Comparison of ENCODE assay signal across 10 cellular contexts in genomic region chr14:68633131-68633991, GRCh38.
DNase-seq lines count a peak whose midpoint lies in the region; ATAC-seq, FAIRE-seq and TF ChIP-seq lines count a peak whose summit lies in the region.
"Had no signal": no experiment of that assay in that cellular context is flagged by ENCODE, and none has a peak within 500 bp of the region (broad histone marks: within the 10 kb centered on the region; RNA-seq: fewer than 3 reads in every experiment).

No MANE protein-coding gene starts in this region.

- DNase-seq in HepG2 (ENCODE audit: low spot score) (no peak), right lobe of liver (no peak), fibroblast of lung (ENCODE audit: low read depth in 2 of 2) (peak; percentile 20 to 57), nephron progenitor cell (no peak), uterus (peak in 1 of 2 donors; percentile 63)
- no peak for DNase-seq in activated naive CD4-positive, alpha-beta T cell treated with anti-CD3 and anti-CD28 coated beads, Interleukin-2, amount 50 U/mL, for 72 hours (ENCODE audit: low spot score in 2 of 2)
- DNase-seq in central memory CD4-positive, alpha-beta T cell: no peak
- DNase-seq: ACHN had no signal

- FAIRE-seq in HepG2 (lab: Jason Lieb, UNC): no peak

- TF ChIP-seq CTCF in HepG2 (CRISPR knock-in tag; IDR thresholded peaks at IDR 0.05) (no peak), right lobe of liver (IDR thresholded peaks at IDR 0.05) (no peak), fibroblast of lung (conservative IDR thresholded peaks at IDR 0.05 in 1 of 2, IDR thresholded peaks at IDR 0.05 in 1 of 2; ENCODE audit: low read depth in 1 of 2, low read length in 2 of 2) (no peak), nephron progenitor cell (IDR thresholded peaks at IDR 0.05) (no peak), uterus (IDR thresholded peaks at IDR 0.05) (no peak)

- peak overlapping the region; percentile 95 for H3K27ac Mint-ChIP-seq in nephron progenitor cell
- no peak overlapping the region for H3K27ac Mint-ChIP-seq in activated naive CD4-positive, alpha-beta T cell treated with anti-CD3 and anti-CD28 coated beads, Interleukin-2, amount 50 U/mL, for 72 hours

- H3K36me3 ChIP-seq in HepG2 (replicated peaks in 1 of 2; ENCODE audit: control insufficient read depth in 1 of 2, insufficient read depth in 2 of 2, low read length in 2 of 2) (no peaks in the 10 kb centered on the region), right lobe of liver (no peaks in the 10 kb centered on the region), fibroblast of lung (ENCODE audit: control insufficient read depth, insufficient read depth, low read length) (no peaks in the 10 kb centered on the region), uterus (no peaks in the 10 kb centered on the region)

- no peaks in the 10 kb centered on the region for H4K20me1 ChIP-seq in HepG2 (ENCODE audit: insufficient read depth, low read length)
- no peaks in the 10 kb centered on the region for H4K20me1 ChIP-seq in fibroblast of lung (ENCODE audit: control insufficient read depth, extremely low read depth, insufficient read depth, low read length)

- intact Hi-C loops in HepG2 (cut with micrococcal nuclease; ENCODE audit: unreplicated experiment) (no loop called here), right lobe of liver (cut with DNase I) (no loop called here), uterus (cut with DNase I; ENCODE audit: low total_unique reads) (no loop called here)

- TF ChIP-seq POLR2A in HepG2 (IDR thresholded peaks at IDR 0.05; ENCODE audit: insufficient read depth in 1 of 2, low read depth in 2 of 2, low read length in 2 of 2) (no peak), right lobe of liver (IDR thresholded peaks at IDR 0.05) (no peak), uterus (IDR thresholded peaks at IDR 0.05) (no peak)

- no peak overlapping the region for H3K9ac ChIP-seq in HepG2 (ENCODE audit: insufficient read depth, low read depth, low read length)
- H3K9ac ChIP-seq in fibroblast of lung (ENCODE audit: insufficient read depth, low read length): no peak overlapping the region

- H3K36me3 Mint-ChIP-seq in nephron progenitor cell (ENCODE audit: low read depth): no peaks in the 10 kb centered on the region
- no peaks in the 10 kb centered on the region for H3K36me3 Mint-ChIP-seq in activated naive CD4-positive, alpha-beta T cell treated with anti-CD3 and anti-CD28 coated beads, Interleukin-2, amount 50 U/mL, for 72 hours

- no peaks in the 10 kb centered on the region for H3K9me3 Mint-ChIP-seq in nephron progenitor cell
- no peaks in the 10 kb centered on the region for H3K9me3 Mint-ChIP-seq in activated naive CD4-positive, alpha-beta T cell treated with anti-CD3 and anti-CD28 coated beads, Interleukin-2, amount 50 U/mL, for 72 hours

- H3K27me3 ChIP-seq in HepG2 (ENCODE audit: control insufficient read depth in 1 of 2, insufficient read depth in 2 of 2, low read length in 2 of 2) (no peaks in the 10 kb centered on the region), right lobe of liver (no peaks in the 10 kb centered on the region), fibroblast of lung (ENCODE audit: control insufficient read depth, insufficient read depth, low read length) (no peaks in the 10 kb centered on the region), uterus (no peaks in the 10 kb centered on the region)

- no peak for TF ChIP-seq RAD21 in HepG2 (CRISPR knock-in tag; IDR thresholded peaks at IDR 0.05)

- no peaks in the 10 kb centered on the region for H3K27me3 Mint-ChIP-seq in nephron progenitor cell (ENCODE audit: low read depth, poor library complexity)

- ATAC-seq in HepG2 (0 out of 3 replicates have a peak, but pooled peaks have one; percentile 14), right lobe of liver (no peak), GM21717 (IDR thresholded peaks at IDR 0.05; ENCODE audit: unreplicated experiment) (no peak)
- ATAC-seq in activated naive CD4-positive, alpha-beta T cell treated with anti-CD3 and anti-CD28 coated beads, Interleukin-2, amount 50 U/mL, for 72 hours: no peak

- BruUV-seq in HepG2 (replicated peaks; lab: Mats Ljungman, UMichigan): no TSS peak

- H3K4me1 Mint-ChIP-seq in nephron progenitor cell: peaks cover 40% of the 10 kb centered on the region

- no peaks in the 10 kb centered on the region for H3K9me3 ChIP-seq in HepG2 (ENCODE audit: low read length)
- H3K9me3 ChIP-seq in right lobe of liver: no peaks in the 10 kb centered on the region
- H3K9me3 ChIP-seq in fibroblast of lung (ENCODE audit: control insufficient read depth, insufficient read depth, low read depth, low read length): no peaks in the 10 kb centered on the region
- no peaks in the 10 kb centered on the region for H3K9me3 ChIP-seq in uterus

- CTCF ChIA-PET in HepG2 (lab: Yijun Ruan, JAX; ENCODE audit: low intra/inter-chr PET ratio, low total read pairs): no interaction called here

- H3K4me3 Mint-ChIP-seq in nephron progenitor cell: peak overlapping the region; percentile 28

- H3K79me2 ChIP-seq in HepG2 (ENCODE audit: insufficient read depth, low read length): no peaks in the 10 kb centered on the region
- no peaks in the 10 kb centered on the region for H3K79me2 ChIP-seq in fibroblast of lung (ENCODE audit: control insufficient read depth, insufficient read depth, low read length)

- H2AFZ ChIP-seq in HepG2 (ENCODE audit: low read length) (no peak overlapping the region), fibroblast of lung (ENCODE audit: low read length) (peak overlapping the region; percentile 57)
- H2AFZ ChIP-seq: PC-9 had no signal

- H3K4me1 ChIP-seq in HepG2 (ENCODE audit: insufficient read depth, low read length) (peaks cover 77% of the 10 kb centered on the region), right lobe of liver (peaks cover 0 to 32% (median 15%) of the 10 kb centered on the region in 4 donors), fibroblast of lung (ENCODE audit: control insufficient read depth, extremely low read depth, insufficient read depth, low read length) (peaks cover 23% of the 10 kb centered on the region), uterus (peaks cover 13 to 25% of the 10 kb centered on the region in 2 donors)

- in situ Hi-C loops in HepG2 (cut with HindIII; ENCODE audit: extremely low pct_ligation_motif_present, low pct_unique_long_range_greater_than_20kb): no loop called here

- H3K4me3 ChIP-seq in HepG2 (replicated peaks in 1 of 3; ENCODE audit: insufficient read depth in 1 of 3, low read depth in 2 of 3, low read length in 3 of 3): no peak overlapping the region
- H3K4me3 ChIP-seq in right lobe of liver: no peak overlapping the region
- no peak overlapping the region for H3K4me3 ChIP-seq in fibroblast of lung (replicated peaks in 1 of 4; ENCODE audit: control extremely low read depth in 1 of 4, insufficient read depth in 1 of 4, low read depth in 3 of 4, low read length in 4 of 4)
- no peak overlapping the region for H3K4me3 ChIP-seq in uterus
- H3K4me3 ChIP-seq: PC-9 had no signal

- H3K27ac ChIP-seq in HepG2 (ENCODE audit: extremely low read length, insufficient read depth, low read length): no peak overlapping the region
- no peak overlapping the region for H3K27ac ChIP-seq in right lobe of liver
- H3K27ac ChIP-seq in fibroblast of lung (ENCODE audit: insufficient read depth, low read length): no peak overlapping the region
- peak overlapping the region; percentile 82 to 86 for H3K27ac ChIP-seq in uterus
- H3K27ac ChIP-seq: PC-9 had no signal

- TF ChIP-seq EP300 in HepG2 (IDR thresholded peaks at IDR 0.05; ENCODE audit: low read depth in 2 of 2, low read length in 2 of 2): no peak
- no peak for TF ChIP-seq EP300 in HepG2 (CRISPR knock-in tag; IDR thresholded peaks at IDR 0.05; ENCODE audit: borderline replicate concordance)

- POLR2A ChIA-PET in HepG2 (lab: Yijun Ruan, JAX): no interaction called here

- H3K4me2 ChIP-seq in HepG2 (ENCODE audit: low read depth, low read length) (no peak overlapping the region), fibroblast of lung (ENCODE audit: extremely low read depth, insufficient read depth, low read length) (no peak overlapping the region)
- H3K4me2 ChIP-seq: PC-9 had no signal

- WGBS in HepG2 (ENCODE audit: low lambda C conversion rate): 67% methylated on average over 14 of the region's 15 CpGs
- 74% methylated on average over 10 of the region's 15 CpGs for WGBS in right lobe of liver (ENCODE audit: insufficient coverage, low coverage, low lambda C conversion rate, missing lambda C conversion rate)

TF ChIP-seq in HepG2, 621 proteins besides CTCF, POLR2A, EP300 and RAD21:
- TF ChIP-seq TAF1 (CRISPR knock-in tag; IDR thresholded peaks at IDR 0.05): no peak
TF ChIP-seq in HepG2: peak in this region for 0.

Comparison
In these comparisons a context has a peak if more than half of its experiments do, and no peak if none do; other contexts are left out.
1. DNase-seq: peak in fibroblast of lung (2 of 2); none in HepG2 (single experiment), right lobe of liver (0 of 3), nephron progenitor cell (single experiment), activated naive CD4-positive, alpha-beta T cell treated with anti-CD3 and anti-CD28 coated beads, Interleukin-2, amount 50 U/mL, for 72 hours (0 of 2) and central memory CD4-positive, alpha-beta T cell (single experiment).
2. H3K27ac ChIP-seq: peak in uterus (2 of 2); none in HepG2 (single experiment), right lobe of liver (0 of 3) and fibroblast of lung (single experiment).